In genomic region chr4:100870940-100871772, GRCh38 we compare ENCODE assay signal across 24 cellular contexts.
"Had no signal": no experiment of that assay in that cellular context is flagged by ENCODE, and none has a peak within 500 bp of the region (broad histone marks: within the 10 kb centered on the region; RNA-seq: fewer than 3 reads in every experiment).

No MANE protein-coding gene starts in this region.

- H3K9me3 ChIP-seq: pancreas, right lobe of liver, SK-N-SH, stomach, suprapubic skin, transverse colon had no signal

- H3K36me3 ChIP-seq: pancreas, right lobe of liver, stomach, suprapubic skin, transverse colon, WERI-Rb-1 had no signal

- H3K27me3 ChIP-seq: pancreas, right lobe of liver, stomach, suprapubic skin, transverse colon had no signal

- H3K27me3 Mint-ChIP-seq: brain had no signal

- H3K9ac ChIP-seq: SK-N-SH had no signal

- H3K36me3 Mint-ChIP-seq: activated naive CD4-positive, alpha-beta T cell treated with anti-CD3 and anti-CD28 coated beads, Interleukin-2, amount 50 U/mL, for 24 hours; stimulated activated memory B cell treated with anti-CD40 and anti-IgM and Interleukin-4, amounts not matched to agents 10 μg/mL and 1 μg/mL and 100 μg/mL, for 72 hours had no signal

- ATAC-seq: effector memory CD8-positive, alpha-beta T cell; pancreas; stimulated activated memory B cell treated with anti-CD40 and anti-IgM and Interleukin-4, amounts not matched to agents 10 μg/mL and 1 μg/mL and 100 μg/mL, for 72 hours had no signal

- H3K4me1 Mint-ChIP-seq: activated CD4-positive, alpha-beta T cell treated with anti-CD3 and anti-CD28 coated beads, Interleukin-2, amount 10 ng/mL, durations not matched to agents 7 days and 5 days; activated naive CD4-positive, alpha-beta T cell treated with anti-CD3 and anti-CD28 coated beads, Interleukin-2, amount 50 U/mL, for 24 hours; central memory CD8-positive, alpha-beta T cell; immature natural killer cell; memory B cell; nephron progenitor cell; stimulated activated memory B cell treated with anti-CD40 and anti-IgM and Interleukin-4, amounts not matched to agents 10 μg/mL and 1 μg/mL and 100 μg/mL, for 72 hours had no signal

- H3K4me3 ChIP-seq: pancreas, right lobe of liver, stomach, suprapubic skin, transverse colon had no signal

- H3K4me2 ChIP-seq: SK-N-SH had no signal

- H3K4me1 ChIP-seq: pancreas, right lobe of liver, transverse colon had no signal

- H3K4me3 Mint-ChIP-seq: activated CD4-positive, alpha-beta T cell treated with anti-CD3 and anti-CD28 coated beads, Interleukin-2, amount 10 ng/mL, durations not matched to agents 7 days and 5 days; activated naive CD4-positive, alpha-beta T cell treated with anti-CD3 and anti-CD28 coated beads, Interleukin-2, amount 50 U/mL, for 24 hours; brain; central memory CD8-positive, alpha-beta T cell; effector memory CD8-positive, alpha-beta T cell; immature natural killer cell; memory B cell; nephron progenitor cell; stimulated activated memory B cell treated with anti-CD40 and anti-IgM and Interleukin-4, amounts not matched to agents 10 μg/mL and 1 μg/mL and 100 μg/mL, for 72 hours had no signal

- H3K9me3 Mint-ChIP-seq: central memory CD8-positive, alpha-beta T cell had no signal

- DNase-seq: activated CD4-positive, alpha-beta T cell treated with anti-CD3 and anti-CD28 coated beads, Interleukin-2, amount 10 ng/mL, durations not matched to agents 7 days and 5 days; activated CD4-positive, CD25-positive, alpha-beta regulatory T cell treated with anti-CD3 and anti-CD28 coated beads, Interleukin-2, amount 50 U/mL, for 72 hours; activated gamma-delta T cell treated with Interleukin-2 at 50 U/mL for 16 hours; activated T-cell treated with anti-CD3 and anti-CD28 coated beads, Interleukin-2, amount 50 U/mL, for 1 hour; aorta; effector memory CD8-positive, alpha-beta T cell; foreskin fibroblast; immature natural killer cell; kidney glomerular epithelial cell; nephron progenitor cell; pancreas; right lobe of liver; SK-N-SH; small intestine; stimulated activated CD4-positive, alpha-beta T cell treated with anti-CD3 and anti-CD28 coated beads, Interleukin-15, amount 100 ng/mL, for 24 hours; stomach; transverse colon; WERI-Rb-1 had no signal

- H3K27ac ChIP-seq: pancreas, right lobe of liver, stomach, suprapubic skin, transverse colon, WERI-Rb-1 had no signal

- H3K27ac Mint-ChIP-seq: activated CD4-positive, alpha-beta T cell treated with anti-CD3 and anti-CD28 coated beads, Interleukin-2, amount 10 ng/mL, durations not matched to agents 7 days and 5 days; activated naive CD4-positive, alpha-beta T cell treated with anti-CD3 and anti-CD28 coated beads, Interleukin-2, amount 50 U/mL, for 24 hours; brain; effector memory CD8-positive, alpha-beta T cell; immature natural killer cell; memory B cell; nephron progenitor cell; stimulated activated memory B cell treated with anti-CD40 and anti-IgM and Interleukin-4, amounts not matched to agents 10 μg/mL and 1 μg/mL and 100 μg/mL, for 72 hours had no signal
